ENCODE assay signal across 11 cellular contexts in the genomic region with DNA sequence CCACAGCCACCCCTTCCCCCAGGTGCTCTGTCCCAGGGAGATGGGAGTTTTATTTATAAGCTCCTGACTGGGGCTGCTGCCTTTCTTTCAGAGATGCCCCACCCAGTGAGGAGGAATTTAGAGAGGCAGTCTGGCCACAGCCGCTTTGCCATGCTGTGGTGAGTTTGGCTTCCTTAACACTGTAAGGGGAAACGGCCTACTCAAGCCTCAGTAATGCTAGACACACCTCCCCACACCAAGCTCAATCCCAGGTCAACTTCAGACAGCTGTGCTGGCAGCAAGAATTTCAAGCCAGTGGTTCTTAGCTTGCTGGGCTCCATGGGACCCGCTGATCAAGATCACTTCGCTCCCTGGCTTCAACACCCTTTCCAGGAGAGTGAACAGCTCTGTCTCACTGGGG. TPM values are rescaled to one million over a fixed set of nuclear protein-coding genes. Genes with fewer than 3 reads are reported as not detected.
"Had no signal": no experiment of that assay in that cellular context is flagged by ENCODE, and none has a peak within 500 bp of the region (broad histone marks: within the 10 kb centered on the region; RNA-seq: fewer than 3 reads in every experiment).

No MANE protein-coding gene starts in this region.

RNA-seq across cellular contexts. Expression of a gene that starts 14.9 kb away (rescaled TPM):
- total RNA-seq: activated CD4-positive, alpha-beta T cell treated with anti-CD3 and anti-CD28 coated beads, Interleukin-2, amount 10 ng/mL, durations not matched to agents 24 days and 14 days; activated CD8-positive, alpha-beta memory T cell treated with anti-CD3 and anti-CD28 coated beads for 36 hours; activated CD8-positive, alpha-beta T cell treated with anti-CD3 and anti-CD28 coated beads for 36 hours; activated naive CD8-positive, alpha-beta T cell treated with anti-CD3 and anti-CD28 coated beads for 36 hours; activated T-cell treated with anti-CD3 and anti-CD28 coated beads, Interleukin-2, amount 50 U/mL, for 72 hours; activated T-helper 17 cell treated with anti-CD3 and anti-CD28 coated beads, Interleukin-2, amount 50 U/mL, for 72 hours; aorta; cardiac muscle cell; LHCN-M2; OCI-LY7; SJCRH30 had no signal

RNA-seq across cellular contexts. Expression of a gene that starts 29.1 kb away (rescaled TPM):
- total RNA-seq: activated CD4-positive, alpha-beta T cell treated with anti-CD3 and anti-CD28 coated beads, Interleukin-2, amount 10 ng/mL, durations not matched to agents 24 days and 14 days; activated CD8-positive, alpha-beta memory T cell treated with anti-CD3 and anti-CD28 coated beads for 36 hours; activated CD8-positive, alpha-beta T cell treated with anti-CD3 and anti-CD28 coated beads for 36 hours; activated naive CD8-positive, alpha-beta T cell treated with anti-CD3 and anti-CD28 coated beads for 36 hours; activated T-cell treated with anti-CD3 and anti-CD28 coated beads, Interleukin-2, amount 50 U/mL, for 72 hours; activated T-helper 17 cell treated with anti-CD3 and anti-CD28 coated beads, Interleukin-2, amount 50 U/mL, for 72 hours; aorta; cardiac muscle cell; LHCN-M2; OCI-LY7; SJCRH30 had no signal

RNA-seq across cellular contexts. Expression of a gene that starts 37.6 kb away (rescaled TPM):
- total RNA-seq: activated CD4-positive, alpha-beta T cell treated with anti-CD3 and anti-CD28 coated beads, Interleukin-2, amount 10 ng/mL, durations not matched to agents 24 days and 14 days; activated CD8-positive, alpha-beta memory T cell treated with anti-CD3 and anti-CD28 coated beads for 36 hours; activated CD8-positive, alpha-beta T cell treated with anti-CD3 and anti-CD28 coated beads for 36 hours; activated naive CD8-positive, alpha-beta T cell treated with anti-CD3 and anti-CD28 coated beads for 36 hours; activated T-cell treated with anti-CD3 and anti-CD28 coated beads, Interleukin-2, amount 50 U/mL, for 72 hours; activated T-helper 17 cell treated with anti-CD3 and anti-CD28 coated beads, Interleukin-2, amount 50 U/mL, for 72 hours; aorta; cardiac muscle cell; LHCN-M2; OCI-LY7; SJCRH30 had no signal
